4 cellular contexts compared by ENCODE assay signal in genomic region chr6:32294566-32294965, GRCh38.
A peak's percentile ranks its signal among the peaks of the same experiment; 100 is the strongest.
TF ChIP-seq lines count a peak whose summit lies in the region.

No MANE protein-coding gene starts in this region.

TF ChIP-seq in HepG2, 621 proteins besides CTCF, POLR2A, EP300 and RAD21:
- TF ChIP-seq ZNF678 (CRISPR knock-in tag; IDR thresholded peaks at IDR 0.05), result no peak
- TF ChIP-seq MAFF (IDR thresholded peaks at IDR 0.05; ENCODE audit: low read depth, low read length), result peak; percentile 71
- no peak for TF ChIP-seq NFE2 (CRISPR knock-in tag; IDR thresholded peaks at IDR 0.05)
- no peak for TF ChIP-seq ZSCAN12 (CRISPR knock-in tag; IDR thresholded peaks at IDR 0.05)
- TF ChIP-seq MAFK (conservative IDR thresholded peaks at IDR 0.05 in 1 of 2, IDR thresholded peaks at IDR 0.05 in 1 of 2; ENCODE audit: low read length in 2 of 2), result peak; percentile 73 to 84

TF ChIP-seq in A549, 52 proteins besides CTCF, POLR2A, EP300 and RAD21:
- peak; percentile 48 for TF ChIP-seq MAFK (IDR thresholded peaks at IDR 0.05; ENCODE audit: partially characterized antibody)
- TF ChIP-seq EHF (CRISPR knock-in tag; IDR thresholded peaks at IDR 0.05), result no peak
- no peak for TF ChIP-seq HES2 (IDR thresholded peaks at IDR 0.05)
- TF ChIP-seq, protein P1, sequence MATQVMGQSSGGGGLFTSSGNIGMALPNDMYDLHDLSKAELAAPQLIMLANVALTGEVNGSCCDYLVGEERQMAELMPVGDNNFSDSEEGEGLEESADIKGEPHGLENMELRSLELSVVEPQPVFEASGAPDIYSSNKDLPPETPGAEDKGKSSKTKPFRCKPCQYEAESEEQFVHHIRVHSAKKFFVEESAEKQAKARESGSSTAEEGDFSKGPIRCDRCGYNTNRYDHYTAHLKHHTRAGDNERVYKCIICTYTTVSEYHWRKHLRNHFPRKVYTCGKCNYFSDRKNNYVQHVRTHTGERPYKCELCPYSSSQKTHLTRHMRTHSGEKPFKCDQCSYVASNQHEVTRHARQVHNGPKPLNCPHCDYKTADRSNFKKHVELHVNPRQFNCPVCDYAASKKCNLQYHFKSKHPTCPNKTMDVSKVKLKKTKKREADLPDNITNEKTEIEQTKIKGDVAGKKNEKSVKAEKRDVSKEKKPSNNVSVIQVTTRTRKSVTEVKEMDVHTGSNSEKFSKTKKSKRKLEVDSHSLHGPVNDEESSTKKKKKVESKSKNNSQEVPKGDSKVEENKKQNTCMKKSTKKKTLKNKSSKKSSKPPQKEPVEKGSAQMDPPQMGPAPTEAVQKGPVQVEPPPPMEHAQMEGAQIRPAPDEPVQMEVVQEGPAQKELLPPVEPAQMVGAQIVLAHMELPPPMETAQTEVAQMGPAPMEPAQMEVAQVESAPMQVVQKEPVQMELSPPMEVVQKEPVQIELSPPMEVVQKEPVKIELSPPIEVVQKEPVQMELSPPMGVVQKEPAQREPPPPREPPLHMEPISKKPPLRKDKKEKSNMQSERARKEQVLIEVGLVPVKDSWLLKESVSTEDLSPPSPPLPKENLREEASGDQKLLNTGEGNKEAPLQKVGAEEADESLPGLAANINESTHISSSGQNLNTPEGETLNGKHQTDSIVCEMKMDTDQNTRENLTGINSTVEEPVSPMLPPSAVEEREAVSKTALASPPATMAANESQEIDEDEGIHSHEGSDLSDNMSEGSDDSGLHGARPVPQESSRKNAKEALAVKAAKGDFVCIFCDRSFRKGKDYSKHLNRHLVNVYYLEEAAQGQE (IDR thresholded peaks at IDR 0.05), result no peak

TF ChIP-seq in IMR-90, 13 proteins besides CTCF, POLR2A, EP300 and RAD21:
- TF ChIP-seq USF2 (IDR thresholded peaks at IDR 0.05; ENCODE audit: low read depth, low read length) (no peak), RCOR1 (IDR thresholded peaks at IDR 0.05; ENCODE audit: insufficient replicate concordance, low read length) (no peak), SMC3 (IDR thresholded peaks at IDR 0.05; ENCODE audit: low read depth, low read length) (no peak), MAFK (IDR thresholded peaks at IDR 0.05; ENCODE audit: low read depth, low read length) (peak; percentile 35; the same call in 1 of the 2 replicates), FOS (IDR thresholded peaks at IDR 0.05; ENCODE audit: low read depth, low read length) (no peak), CEBPB (IDR thresholded peaks at IDR 0.05; ENCODE audit: low read depth, low read length) (no peak), MAZ (IDR thresholded peaks at IDR 0.05; ENCODE audit: borderline replicate concordance, low read depth, low read length) (no peak)

TF ChIP-seq in K562, 482 proteins besides CTCF, POLR2A, EP300 and RAD21:
- TF ChIP-seq, protein P2, sequence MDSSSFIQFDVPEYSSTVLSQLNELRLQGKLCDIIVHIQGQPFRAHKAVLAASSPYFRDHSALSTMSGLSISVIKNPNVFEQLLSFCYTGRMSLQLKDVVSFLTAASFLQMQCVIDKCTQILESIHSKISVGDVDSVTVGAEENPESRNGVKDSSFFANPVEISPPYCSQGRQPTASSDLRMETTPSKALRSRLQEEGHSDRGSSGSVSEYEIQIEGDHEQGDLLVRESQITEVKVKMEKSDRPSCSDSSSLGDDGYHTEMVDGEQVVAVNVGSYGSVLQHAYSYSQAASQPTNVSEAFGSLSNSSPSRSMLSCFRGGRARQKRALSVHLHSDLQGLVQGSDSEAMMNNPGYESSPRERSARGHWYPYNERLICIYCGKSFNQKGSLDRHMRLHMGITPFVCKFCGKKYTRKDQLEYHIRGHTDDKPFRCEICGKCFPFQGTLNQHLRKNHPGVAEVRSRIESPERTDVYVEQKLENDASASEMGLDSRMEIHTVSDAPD (CRISPR knock-in tag; IDR thresholded peaks at IDR 0.05), result no peak
- TF ChIP-seq PTRF (tag; IDR thresholded peaks at IDR 0.05), result no peak
- TF ChIP-seq ZFP36 (IDR thresholded peaks at IDR 0.05; ENCODE audit: low read depth, low read length, partially characterized antibody), result no peak
- TF ChIP-seq ZNF316 (IDR thresholded peaks at IDR 0.05), result peak; percentile 72
- peak; percentile 51 for TF ChIP-seq MAFF (IDR thresholded peaks at IDR 0.05; ENCODE audit: low read length)
- peak; percentile 19; the same call in 1 of the 2 replicates for TF ChIP-seq MAFG (tag; conservative IDR thresholded peaks at IDR 0.05)
- TF ChIP-seq C11orf30 (IDR thresholded peaks at IDR 0.05; ENCODE audit: low read depth), result peak; percentile 54
- TF ChIP-seq MAFK (IDR thresholded peaks at IDR 0.05; ENCODE audit: low read length), result peak; percentile 30; the same call in 1 of the 2 replicates
TF ChIP-seq in K562: peak in this region for 5.
